In the genomic region with DNA sequence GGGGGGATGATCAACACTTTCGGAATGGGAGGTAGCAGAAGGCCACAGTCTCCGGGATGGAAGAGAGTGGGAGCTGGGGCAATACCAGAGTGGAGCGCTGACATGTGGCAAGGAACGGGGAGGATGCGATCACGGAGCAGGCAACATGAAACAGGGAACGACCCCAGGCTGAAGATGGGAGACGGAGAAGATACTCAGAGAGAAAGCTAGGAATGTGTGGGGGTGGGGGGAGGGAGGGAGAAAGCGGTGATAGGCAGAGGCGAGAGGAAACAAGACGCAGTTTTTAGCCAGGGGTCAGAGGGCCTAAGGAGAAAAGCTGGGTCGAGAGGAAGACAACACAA, we compare ENCODE assay signal across 8 cellular contexts. TPM values are rescaled to one million over a fixed set of nuclear protein-coding genes. Genes with fewer than 3 reads are reported as not detected.
DNase-seq lines count a peak whose midpoint lies in the region; ATAC-seq and TF ChIP-seq lines count a peak whose summit lies in the region.

No MANE protein-coding gene starts in this region.

- DNase-seq in ELR (ENCODE audit: low read depth) (peak; percentile 50), right cardiac atrium (peak in 1 of 3 donors; percentile 7), spleen (peak; percentile 75), COLO668 (lab: John Stamatoyannopoulos, UW; ENCODE audit: unreplicated experiment) (no peak)
- DNase-seq in activated CD4-positive, alpha-beta T cell treated with anti-CD3 and anti-CD28 coated beads, Interleukin-2, amount 10 ng/mL, durations not matched to agents 7 days and 5 days = peak; percentile 17
- no peak for DNase-seq in activated CD4-positive, CD25-positive, alpha-beta regulatory T cell (lab: John Stamatoyannopoulos, UW)

- peak overlapping the region; percentile 76 for H3K27ac ChIP-seq in right cardiac atrium (ENCODE audit: low read length)
- peak overlapping the region; percentile 65 to 95 (median 92) for H3K27ac ChIP-seq in spleen

- intact Hi-C loops in right cardiac atrium (cut with DNase I) = no loop called here
- intact Hi-C loops in spleen (cut with DNase I; ENCODE audit: low total_unique reads) = no loop called here

- H3K4me1 ChIP-seq in right cardiac atrium (ENCODE audit: control insufficient read depth, insufficient read depth, low read length) = peaks cover 4% of the 10 kb centered on the region
- H3K4me1 ChIP-seq in spleen = peaks cover 12 to 58% (median 39%) of the 10 kb centered on the region in 6 donors

- peaks cover 2% of the 10 kb centered on the region for H3K9me3 Mint-ChIP-seq in activated CD4-positive, alpha-beta T cell treated with anti-CD3 and anti-CD28 coated beads, Interleukin-2, amount 10 ng/mL, durations not matched to agents 7 days and 5 days

- peaks cover 5% of the 10 kb centered on the region for H3K27me3 Mint-ChIP-seq in activated CD4-positive, alpha-beta T cell treated with anti-CD3 and anti-CD28 coated beads, Interleukin-2, amount 10 ng/mL, durations not matched to agents 7 days and 5 days

- H3K4me3 Mint-ChIP-seq in activated CD4-positive, alpha-beta T cell treated with anti-CD3 and anti-CD28 coated beads, Interleukin-2, amount 10 ng/mL, durations not matched to agents 7 days and 5 days = no peak overlapping the region

- H3K9me3 ChIP-seq in right cardiac atrium (ENCODE audit: control insufficient read depth, low read length) (no peaks in the 10 kb centered on the region), spleen (no peaks in the 10 kb centered on the region)

- POLR2A ChIA-PET in activated CD4-positive, alpha-beta T cell treated with anti-CD3 and anti-CD28 coated beads, Interleukin-2, amount 10 ng/mL, durations not matched to agents 7 days and 5 days (lab: Charles Lee) = no interaction called here

- H3K4me3 ChIP-seq in right cardiac atrium (ENCODE audit: low read length) (peak overlapping the region; percentile 86), spleen (peak overlapping the region; percentile 51 to 89 (median 73))

- H3K4me1 Mint-ChIP-seq in activated CD4-positive, alpha-beta T cell treated with anti-CD3 and anti-CD28 coated beads, Interleukin-2, amount 10 ng/mL, durations not matched to agents 7 days and 5 days = peaks cover 23% of the 10 kb centered on the region

- 1% methylated on average over 12 of the region's 12 CpGs for WGBS in right cardiac atrium
- 0 to 2% (median 0%) methylated on average over 12 of the region's 12 CpGs for WGBS in spleen, 5 donors

- TF ChIP-seq POLR2A in spleen (IDR thresholded peaks at IDR 0.05) = no peak

- no peak for TF ChIP-seq CTCF in spleen (IDR thresholded peaks at IDR 0.05 in 8 of 11, conservative IDR thresholded peaks at IDR 0.05 in 3 of 11)

- peak; percentile 15 for ATAC-seq in HG02943 (IDR thresholded peaks at IDR 0.05; ENCODE audit: low read depth, unreplicated experiment)
- ATAC-seq in right cardiac atrium = peak; percentile 13 to 18
- ATAC-seq in HG03442 (IDR thresholded peaks at IDR 0.05; ENCODE audit: unreplicated experiment) = no peak

- peaks cover 23% of the 10 kb centered on the region for H3K36me3 Mint-ChIP-seq in activated CD4-positive, alpha-beta T cell treated with anti-CD3 and anti-CD28 coated beads, Interleukin-2, amount 10 ng/mL, durations not matched to agents 7 days and 5 days (ENCODE audit: low read depth)

- CTCF ChIA-PET in activated CD4-positive, alpha-beta T cell treated with anti-CD3 and anti-CD28 coated beads, Interleukin-2, amount 10 ng/mL, durations not matched to agents 7 days and 5 days (lab: Charles Lee) = interaction anchor here (1.0 kb wide), 1 partner anchor 24 kb away, joined by 5 read pairs; no protein-coding TSS in a partner anchor

- no peak overlapping the region for H3K27ac Mint-ChIP-seq in activated CD4-positive, alpha-beta T cell treated with anti-CD3 and anti-CD28 coated beads, Interleukin-2, amount 10 ng/mL, durations not matched to agents 7 days and 5 days

- H3K36me3 ChIP-seq in spleen = peaks cover 0 to 30% (median 0%) of the 10 kb centered on the region in 6 donors

- H3K27me3 ChIP-seq in right cardiac atrium (ENCODE audit: control insufficient read depth, insufficient read depth) (no peaks in the 10 kb centered on the region), spleen (replicated peaks in 1 of 7) (no peaks in the 10 kb centered on the region)

RNA-seq across cellular contexts. Expression of gene RAB3GAP2, which starts 0.6 kb away (rescaled TPM):
- 10 to 100 TPM; 49.5 to 55.4 TPM for total RNA-seq in activated CD4-positive, alpha-beta T cell treated with anti-CD3 and anti-CD28 coated beads, Interleukin-2, amount 10 ng/mL, durations not matched to agents 7 days and 5 days
- total RNA-seq in right cardiac atrium (10 to 100 TPM; 23.3 to 31.9 (median 24.9) TPM), spleen (10 to 100 TPM; 26.3 to 48.7 (median 41.1) TPM)
- polyA plus RNA-seq in right cardiac atrium (7.4 TPM), spleen (1 to 10 TPM; 6.5 to 7.9 (median 6.6) TPM)

Comparison
In these comparisons a context has a peak if more than half of its experiments do, and no peak if none do; other contexts are left out.
1. DNase-seq: peak in ELR (single experiment), activated CD4-positive, alpha-beta T cell treated with anti-CD3 and anti-CD28 coated beads, Interleukin-2, amount 10 ng/mL, durations not matched to agents 7 days and 5 days (single experiment) and spleen (single experiment); none in activated CD4-positive, CD25-positive, alpha-beta regulatory T cell (0 of 4) and COLO668 (single experiment).